In genomic region chr1:244300029-244300375, GRCh38 we compare ENCODE assay signal across 8 cellular contexts.
DNase-seq lines count a peak whose midpoint lies in the region; ATAC-seq and TF ChIP-seq lines count a peak whose summit lies in the region.
"Not testable (repeated sequence)": the region's sequence is repeated elsewhere in the genome, so short reads cannot be mapped to it uniquely, and the experiment has no call there.

No MANE protein-coding gene starts in this region.

- H3F3A ChIP-seq in MM.1S (ENCODE audit: insufficient read depth, low read length): not testable (repeated sequence)

- DNase-seq in CD4-positive, CD25-positive, alpha-beta regulatory T cell; MM.1S; activated B cell treated with CpG ODN at 0.5 μM for 24 hours; effector memory CD4-positive, alpha-beta T cell; naive B cell; upper lobe of left lung: not testable (repeated sequence)

- POLR2A ChIA-PET in activated B cell treated with CpG ODN at 0.5 μM for 24 hours (lab: Charles Lee): interaction anchor here (0.6 to 2.3 kb wide), 12 partner anchors 14 to 1053 kb away, joined by 3 to 21 read pairs (median 5); partner anchors contain the start of genes ADSS2, CEP170 and SDCCAG8

- H3K9me3 ChIP-seq in CD4-positive, CD25-positive, alpha-beta regulatory T cell (ENCODE audit: control insufficient read depth in 2 of 2, low read length in 2 of 2); MM.1S (replicated peaks; ENCODE audit: insufficient read depth, low read length); effector memory CD4-positive, alpha-beta T cell (ENCODE audit: control insufficient read depth, low read length); upper lobe of left lung: not testable (repeated sequence)

- H3K9me3 Mint-ChIP-seq in CD4-positive, CD25-positive, alpha-beta regulatory T cell; activated B cell treated with CpG ODN at 0.5 μM for 24 hours; activated naive CD4-positive, alpha-beta T cell treated with anti-CD3 and anti-CD28 coated beads, Interleukin-2, amount 50 U/mL, for 24 hours; naive B cell: not testable (repeated sequence)

- TF ChIP-seq POLR2A in upper lobe of left lung (IDR thresholded peaks at IDR 0.05): not testable (repeated sequence)

- intact Hi-C loops in activated B cell treated with CpG ODN at 0.5 μM for 24 hours (cut with micrococcal nuclease): not testable (repeated sequence)

- peak overlapping the region; percentile 80 for H3K27ac ChIP-seq in CD4-positive, CD25-positive, alpha-beta regulatory T cell (ENCODE audit: insufficient read depth, low read length, poor library complexity, severe bottlenecking)
- H3K27ac ChIP-seq in MM.1S (ENCODE audit: low read length) (peak overlapping the region; percentile 74; the same call in 1 of the 2 replicates), skin epidermis (peak overlapping the region in 17 of 21 experiments; percentile 6 to 91 (median 79)), upper lobe of left lung (peak overlapping the region; percentile 69 to 86 (median 82))
- not testable (repeated sequence) for H3K27ac ChIP-seq in effector memory CD4-positive, alpha-beta T cell (ENCODE audit: insufficient read depth, low read length, poor library complexity, severe bottlenecking)

- not testable (repeated sequence) for TF ChIP-seq EP300 in upper lobe of left lung (IDR thresholded peaks at IDR 0.05)

- CTCF ChIA-PET in activated B cell treated with CpG ODN at 0.5 μM for 24 hours (lab: Charles Lee): interaction anchor here (0.6 to 1.7 kb wide), 10 partner anchors 16 to 959 kb away, joined by 3 to 9 read pairs (median 3); partner anchors contain the start of gene ZBTB18

- not testable (repeated sequence) for H3K4me3 ChIP-seq in CD4-positive, CD25-positive, alpha-beta regulatory T cell (ENCODE audit: low read depth, low read length); MM.1S (ENCODE audit: low read length)
- peak overlapping the region; percentile 50 for H3K4me3 ChIP-seq in effector memory CD4-positive, alpha-beta T cell (ENCODE audit: insufficient read depth, low read depth, low read length, poor library complexity, severe bottlenecking)
- peak overlapping the region in 6 of 7 experiments; percentile 2 to 34 (median 22) for H3K4me3 ChIP-seq in skin epidermis
- H3K4me3 ChIP-seq in upper lobe of left lung: peak overlapping the region in 3 of 4 donors; percentile 29 to 43 (median 43)

- H3K27me3 Mint-ChIP-seq in CD4-positive, CD25-positive, alpha-beta regulatory T cell; activated B cell treated with CpG ODN at 0.5 μM for 24 hours; activated naive CD4-positive, alpha-beta T cell treated with anti-CD3 and anti-CD28 coated beads, Interleukin-2, amount 50 U/mL, for 24 hours; naive B cell: not testable (repeated sequence)

- not testable (repeated sequence) for H3K9me2 ChIP-seq in MM.1S (replicated peaks; ENCODE audit: insufficient read depth, low read length)

- H3K4me1 Mint-ChIP-seq in CD4-positive, CD25-positive, alpha-beta regulatory T cell: peaks cover 4 to 11% (median 7%) of the 10 kb centered on the region in 4 donors
- H3K4me1 Mint-ChIP-seq in activated B cell treated with CpG ODN at 0.5 μM for 24 hours (peaks cover 24% of the 10 kb centered on the region), naive B cell (peaks cover 10 to 27% (median 14%) of the 10 kb centered on the region in 3 donors)
- not testable (repeated sequence) for H3K4me1 Mint-ChIP-seq in activated naive CD4-positive, alpha-beta T cell treated with anti-CD3 and anti-CD28 coated beads, Interleukin-2, amount 50 U/mL, for 24 hours

- not testable (repeated sequence) for H3K27me3 ChIP-seq in CD4-positive, CD25-positive, alpha-beta regulatory T cell (ENCODE audit: control insufficient read depth, insufficient read depth, low read length); MM.1S (replicated peaks; ENCODE audit: insufficient read depth, low read length); effector memory CD4-positive, alpha-beta T cell (replicated peaks; ENCODE audit: control insufficient read depth, insufficient read depth, low read length, poor library complexity, severe bottlenecking); upper lobe of left lung

- not testable (repeated sequence) for H3K4me1 ChIP-seq in CD4-positive, CD25-positive, alpha-beta regulatory T cell (ENCODE audit: control insufficient read depth, insufficient read depth, low read length, poor library complexity, severe bottlenecking); MM.1S (ENCODE audit: low read length); effector memory CD4-positive, alpha-beta T cell (ENCODE audit: control insufficient read depth, insufficient read depth, low read length, poor library complexity, severe bottlenecking)
- peaks cover 16 to 37% (median 31%) of the 10 kb centered on the region in 4 donors for H3K4me1 ChIP-seq in upper lobe of left lung

- not testable (repeated sequence) for H2AFZ ChIP-seq in MM.1S (ENCODE audit: low read length)

- TF ChIP-seq CTCF in MM.1S (IDR thresholded peaks at IDR 0.05; ENCODE audit: low read length); activated B cell treated with CpG ODN at 0.5 μM for 24 hours (IDR thresholded peaks at IDR 0.05); upper lobe of left lung (IDR thresholded peaks at IDR 0.05): not testable (repeated sequence)

- H3K36me3 Mint-ChIP-seq in CD4-positive, CD25-positive, alpha-beta regulatory T cell; activated B cell treated with CpG ODN at 0.5 μM for 24 hours (ENCODE audit: low read depth); activated naive CD4-positive, alpha-beta T cell treated with anti-CD3 and anti-CD28 coated beads, Interleukin-2, amount 50 U/mL, for 24 hours; naive B cell: not testable (repeated sequence)

- not testable (repeated sequence) for ATAC-seq in CD4-positive, CD25-positive, alpha-beta regulatory T cell (ENCODE audit: low read depth in 2 of 2); activated B cell treated with CpG ODN at 0.5 μM for 24 hours (ENCODE audit: low read depth); naive B cell (ENCODE audit: low read depth in 2 of 2); upper lobe of left lung (ENCODE audit: low FRiP score in 2 of 2)

- peak overlapping the region in 2 of 4 donors; percentile 80 to 85 for H3K4me3 Mint-ChIP-seq in CD4-positive, CD25-positive, alpha-beta regulatory T cell
- H3K4me3 Mint-ChIP-seq in activated B cell treated with CpG ODN at 0.5 μM for 24 hours (peak overlapping the region; percentile 91), naive B cell (peak overlapping the region in 7 of 8 donors; percentile 73 to 98 (median 94))
- H3K4me3 Mint-ChIP-seq in activated naive CD4-positive, alpha-beta T cell treated with anti-CD3 and anti-CD28 coated beads, Interleukin-2, amount 50 U/mL, for 24 hours: peak overlapping the region; percentile 86

- peak overlapping the region; percentile 32 to 96 (median 86) for H3K27ac Mint-ChIP-seq in CD4-positive, CD25-positive, alpha-beta regulatory T cell
- H3K27ac Mint-ChIP-seq in activated B cell treated with CpG ODN at 0.5 μM for 24 hours: peak overlapping the region; percentile 99
- not testable (repeated sequence) for H3K27ac Mint-ChIP-seq in activated naive CD4-positive, alpha-beta T cell treated with anti-CD3 and anti-CD28 coated beads, Interleukin-2, amount 50 U/mL, for 24 hours
- peak overlapping the region in 5 of 6 donors; percentile 88 to 99 (median 93) for H3K27ac Mint-ChIP-seq in naive B cell

- WGBS in upper lobe of left lung, 2 donors: 90 to 91% methylated on average over 12 of the region's 12 CpGs

- H3K79me2 ChIP-seq in MM.1S (ENCODE audit: low read length): not testable (repeated sequence)

- not testable (repeated sequence) for H3K4me2 ChIP-seq in MM.1S (ENCODE audit: low read depth, low read length)

- H3K36me3 ChIP-seq in CD4-positive, CD25-positive, alpha-beta regulatory T cell (ENCODE audit: control insufficient read depth, insufficient read depth, low read length); MM.1S (replicated peaks; ENCODE audit: insufficient read depth, low read length); effector memory CD4-positive, alpha-beta T cell (ENCODE audit: control insufficient read depth, insufficient read depth, low read length); upper lobe of left lung: not testable (repeated sequence)

- H4K20me1 ChIP-seq in MM.1S (ENCODE audit: insufficient read depth, low read length): not testable (repeated sequence)

- H3K9ac ChIP-seq in MM.1S (ENCODE audit: low read length): not testable (repeated sequence)
